ENCODE assay signal across 4 cellular contexts in the genomic region with DNA sequence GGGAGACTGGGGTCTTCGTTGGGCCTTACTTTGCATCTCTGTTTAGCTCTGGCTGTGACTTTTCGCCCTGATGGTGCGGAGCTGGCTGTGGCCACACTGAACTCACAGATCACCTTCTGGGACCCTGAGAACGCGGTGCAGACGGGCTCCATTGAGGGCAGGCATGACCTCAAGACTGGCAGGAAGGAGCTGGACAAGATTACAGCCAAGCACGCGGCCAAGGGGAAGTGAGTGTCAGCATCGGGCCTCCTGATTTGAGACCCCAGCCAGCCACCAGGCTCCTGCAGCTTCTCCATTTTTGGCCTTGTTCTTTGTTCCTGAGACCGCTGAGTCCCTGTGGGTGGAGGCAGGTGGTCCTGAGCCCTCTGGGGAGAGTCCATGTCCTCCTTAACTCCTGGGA. TPM values are rescaled to one million over a fixed set of nuclear protein-coding genes. Genes with fewer than 3 reads are reported as not detected.
DNase-seq lines count a peak whose midpoint lies in the region; ATAC-seq and TF ChIP-seq lines count a peak whose summit lies in the region.
"Not testable (repeated sequence)": the region's sequence is repeated elsewhere in the genome, so short reads cannot be mapped to it uniquely, and the experiment has no call there.

No MANE protein-coding gene starts in this region.

- H3K27ac ChIP-seq in left lung: not testable (repeated sequence)

- not testable (repeated sequence) for H3K4me1 ChIP-seq in left lung

- intact Hi-C loops in Right ventricle myocardium inferior (cut with DNase I); left ventricle myocardium superior (cut with micrococcal nuclease); left lung (cut with DNase I); sciatic nerve (cut with DNase I): not testable (repeated sequence)

- not testable (repeated sequence) for TF ChIP-seq CTCF in left lung (IDR thresholded peaks at IDR 0.05)

- H3K4me3 ChIP-seq in left lung: not testable (repeated sequence)

- not testable (repeated sequence) for H3K36me3 ChIP-seq in left lung

- DNase-seq in Right ventricle myocardium inferior (ENCODE audit: missing footprints); left ventricle myocardium superior; left lung; sciatic nerve (ENCODE audit: low spot score): not testable (repeated sequence)

- H3K9me3 ChIP-seq in left lung: not testable (repeated sequence)

- ATAC-seq in Right ventricle myocardium inferior (peak; percentile 23), left ventricle myocardium superior (peak; percentile 51), left lung (peak; percentile 40), sciatic nerve (peak; percentile 50)

- not testable (repeated sequence) for H3K27me3 ChIP-seq in left lung

RNA-seq across cellular contexts. Expression of a gene that starts 11.4 kb away (rescaled TPM):
- total RNA-seq in Right ventricle myocardium inferior (143 TPM), left ventricle myocardium superior (141 TPM), left lung (10 to 100 TPM in 1 of 2 donors, 1 to 10 TPM in 1; 8.8 to 10.8 TPM), sciatic nerve (14.5 TPM)

RNA-seq across cellular contexts. Expression of a gene that starts 14.9 kb away (rescaled TPM):
- 8.1 TPM for total RNA-seq in Right ventricle myocardium inferior
- total RNA-seq in left ventricle myocardium superior: 8.7 TPM
- 1 to 10 TPM; 3.9 to 6.7 TPM for total RNA-seq in left lung
- total RNA-seq in sciatic nerve: 6.4 TPM
